ENCODE assay signal across 18 cellular contexts in genomic region chr18:50410894-50411293, GRCh38. TPM values are rescaled to one million over a fixed set of nuclear protein-coding genes. Genes with fewer than 3 reads are reported as not detected.
DNase-seq lines count a peak whose midpoint lies in the region; ATAC-seq and TF ChIP-seq lines count a peak whose summit lies in the region.
"Had no signal": no experiment of that assay in that cellular context is flagged by ENCODE, and none has a peak within 500 bp of the region (broad histone marks: within the 10 kb centered on the region; RNA-seq: fewer than 3 reads in every experiment).

No MANE protein-coding gene starts in this region.

- no peak for TF ChIP-seq EP300 in SK-N-SH (IDR thresholded peaks at IDR 0.05; ENCODE audit: borderline replicate concordance in 1 of 2, low read depth in 1 of 2, low read length in 1 of 2)

- 61% methylated on average over 1 of the region's 1 CpG for WGBS in SK-N-SH (ENCODE audit: low lambda C conversion rate)

- no peak overlapping the region for H3K9ac ChIP-seq in SK-N-SH
- no peak overlapping the region for H3K9ac ChIP-seq in MM.1S (ENCODE audit: low read length)
- H3K9ac ChIP-seq: parathyroid adenoma had no signal

- POLR2A ChIA-PET in SK-N-SH (lab: Yijun Ruan, JAX), result no interaction called here

- H3K36me3 ChIP-seq in SK-N-SH (replicated peaks in 1 of 2; ENCODE audit: control insufficient read depth in 1 of 2, insufficient read depth in 2 of 2, low read length in 1 of 2) (no peaks in the 10 kb centered on the region), MM.1S (replicated peaks; ENCODE audit: insufficient read depth, low read length) (no peaks in the 10 kb centered on the region)
- H3K36me3 ChIP-seq: left lung, thoracic aorta had no signal

- CTCF ChIA-PET in SK-N-SH (lab: Yijun Ruan, JAX), result interaction anchor here (0.6 to 0.9 kb wide), 2 partner anchors 18 to 211 kb away, joined by 3 read pairs; no protein-coding TSS in a partner anchor

- H3K4me1 ChIP-seq in SK-N-SH (ENCODE audit: control insufficient read depth in 1 of 2, insufficient read depth in 2 of 2, low read depth in 1 of 2, low read length in 1 of 2) (peaks cover 0 to under 1% of the 10 kb centered on the region in 2 experiments; a peak in 1 of 4 replicates), MM.1S (ENCODE audit: low read length) (no peaks in the 10 kb centered on the region)
- H3K4me1 ChIP-seq: left lung, parathyroid adenoma had no signal

- no peaks in the 10 kb centered on the region for H4K20me1 ChIP-seq in SK-N-SH (ENCODE audit: insufficient read depth)
- no peaks in the 10 kb centered on the region for H4K20me1 ChIP-seq in MM.1S (ENCODE audit: insufficient read depth, low read length)

- H3K79me2 ChIP-seq in SK-N-SH (ENCODE audit: insufficient read depth), result no peaks in the 10 kb centered on the region
- no peaks in the 10 kb centered on the region for H3K79me2 ChIP-seq in MM.1S (ENCODE audit: low read length)
- H3K79me2 ChIP-seq: parathyroid adenoma had no signal

- H3K9me3 ChIP-seq in SK-N-SH (no peaks in the 10 kb centered on the region), MM.1S (replicated peaks; ENCODE audit: insufficient read depth, low read length) (no peaks in the 10 kb centered on the region)
- H3K9me3 ChIP-seq: left lung, thoracic aorta had no signal

- no peak for ATAC-seq in HG03571 (IDR thresholded peaks at IDR 0.05; ENCODE audit: unreplicated experiment)
- ATAC-seq: HepG2, left lung had no signal

- H3K27me3 ChIP-seq in SK-N-SH (ENCODE audit: insufficient read depth), result no peaks in the 10 kb centered on the region
- H3K27me3 ChIP-seq in MM.1S (replicated peaks; ENCODE audit: insufficient read depth, low read length), result no peaks in the 10 kb centered on the region

- DNase-seq in ELR (ENCODE audit: low read depth), result peak; percentile 20
- peak; percentile 11 for DNase-seq in MV-4-11 (lab: John Stamatoyannopoulos, UW)
- peak; percentile 8 for DNase-seq in epithelial cell of prostate (ENCODE audit: low read depth, low spot score)
- peak; percentile 39 for DNase-seq in kidney glomerular epithelial cell (lab: John Stamatoyannopoulos, UW)
- no peak for DNase-seq in SK-N-SH
- no peak for DNase-seq in MM.1S
- DNase-seq in activated naive CD4-positive, alpha-beta T cell (lab: John Stamatoyannopoulos, UW), result no peak
- DNase-seq: anterior cingulate cortex, DMS153, left lung, NCI-H1048, NCI-H2171, small intestine had no signal

- no peak overlapping the region for H3K4me3 ChIP-seq in SK-N-SH (ENCODE audit: low read depth in 2 of 2, low read length in 1 of 2)
- H3K4me3 ChIP-seq in MM.1S (ENCODE audit: low read length), result no peak overlapping the region
- H3K4me3 ChIP-seq: left lung, thoracic aorta had no signal

- no peaks in the 10 kb centered on the region for H3K9me2 ChIP-seq in SK-N-SH
- no peaks in the 10 kb centered on the region for H3K9me2 ChIP-seq in MM.1S (replicated peaks; ENCODE audit: insufficient read depth, low read length)

- no peak overlapping the region for H3K4me2 ChIP-seq in SK-N-SH
- H3K4me2 ChIP-seq in MM.1S (ENCODE audit: low read depth, low read length), result no peak overlapping the region

- no peak overlapping the region for H2AFZ ChIP-seq in SK-N-SH (ENCODE audit: low read depth)
- H2AFZ ChIP-seq in MM.1S (ENCODE audit: low read length), result no peak overlapping the region
- H2AFZ ChIP-seq: parathyroid adenoma had no signal

- H3F3A ChIP-seq in SK-N-SH (replicated peaks; ENCODE audit: insufficient read depth) (no peaks in the 10 kb centered on the region), MM.1S (ENCODE audit: insufficient read depth, low read length) (no peaks in the 10 kb centered on the region)

- no peak for TF ChIP-seq RAD21 in SK-N-SH (IDR thresholded peaks at IDR 0.05; ENCODE audit: low read length)

- TF ChIP-seq CTCF in SK-N-SH (IDR thresholded peaks at IDR 0.05) (no peak), MM.1S (IDR thresholded peaks at IDR 0.05; ENCODE audit: low read length) (no peak)

- H3K27ac ChIP-seq in epithelial cell of prostate (no peak overlapping the region), SK-N-SH (ENCODE audit: low read depth in 2 of 2, low read length in 1 of 2) (no peak overlapping the region), MM.1S (ENCODE audit: low read length) (no peak overlapping the region)
- H3K27ac ChIP-seq: C4-2B, left lung, parathyroid adenoma, thoracic aorta had no signal

TF ChIP-seq in SK-N-SH, 30 proteins besides CTCF, POLR2A, EP300 and RAD21:
- no peak for TF ChIP-seq POLR2AphosphoS5 (IDR thresholded peaks at IDR 0.05; ENCODE audit: low read depth, low read length)
- TF ChIP-seq IRF3 (IDR thresholded peaks at IDR 0.05; ENCODE audit: low read depth, low read length), result no peak
- no peak for TF ChIP-seq TCF12 (IDR thresholded peaks at IDR 0.05)
- TF ChIP-seq PBX3 (IDR thresholded peaks at IDR 0.05), result no peak
- TF ChIP-seq FOXJ3 (CRISPR knock-in tag; IDR thresholded peaks at IDR 0.05), result no peak
- TF ChIP-seq SIN3A (IDR thresholded peaks at IDR 0.05; ENCODE audit: borderline replicate concordance, low read depth, low read length), result no peak
- no peak for TF ChIP-seq RFX5 (IDR thresholded peaks at IDR 0.05; ENCODE audit: low read length)
- TF ChIP-seq TAF1 (IDR thresholded peaks at IDR 0.05; ENCODE audit: borderline replicate concordance, low read depth, low read length), result no peak
- TF ChIP-seq MEF2A (IDR thresholded peaks at IDR 0.05; ENCODE audit: borderline replicate concordance, low read depth), result no peak
- no peak for TF ChIP-seq FOXM1 (IDR thresholded peaks at IDR 0.05; ENCODE audit: low read depth)

RNA-seq across cellular contexts. Expression of gene SKA1, which starts 36.0 kb away (rescaled TPM):
- 4.3 and 4.5 TPM in 2 replicates for polyA plus RNA-seq in SK-N-SH (2012; rRNA removed)
- polyA plus RNA-seq in SK-N-SH (2012; cell fraction: cytosol; rRNA removed), result 5.4 and 6.1 TPM in 2 replicates
- polyA plus RNA-seq in SK-N-SH (2012; cell fraction: nucleus; rRNA removed), result 1.3 and 2.3 TPM in 2 replicates

Comparison
In these comparisons a context has a peak if more than half of its experiments do, and no peak if none do; other contexts are left out.
1. DNase-seq: peak in ELR (single experiment), MV-4-11 (single experiment), epithelial cell of prostate (single experiment) and kidney glomerular epithelial cell (single experiment); none in SK-N-SH (single experiment), MM.1S (single experiment) and activated naive CD4-positive, alpha-beta T cell (0 of 4).